ENCODE assay signal across 1 cellular context in genomic region chr16:11916524-11917285, GRCh38.
TF ChIP-seq lines count a peak whose summit lies in the region.

No MANE protein-coding gene starts in this region.

TF ChIP-seq in HEK293, 187 proteins besides CTCF, POLR2A, EP300 and RAD21 (continued from another document):
- TF ChIP-seq, protein P1, sequence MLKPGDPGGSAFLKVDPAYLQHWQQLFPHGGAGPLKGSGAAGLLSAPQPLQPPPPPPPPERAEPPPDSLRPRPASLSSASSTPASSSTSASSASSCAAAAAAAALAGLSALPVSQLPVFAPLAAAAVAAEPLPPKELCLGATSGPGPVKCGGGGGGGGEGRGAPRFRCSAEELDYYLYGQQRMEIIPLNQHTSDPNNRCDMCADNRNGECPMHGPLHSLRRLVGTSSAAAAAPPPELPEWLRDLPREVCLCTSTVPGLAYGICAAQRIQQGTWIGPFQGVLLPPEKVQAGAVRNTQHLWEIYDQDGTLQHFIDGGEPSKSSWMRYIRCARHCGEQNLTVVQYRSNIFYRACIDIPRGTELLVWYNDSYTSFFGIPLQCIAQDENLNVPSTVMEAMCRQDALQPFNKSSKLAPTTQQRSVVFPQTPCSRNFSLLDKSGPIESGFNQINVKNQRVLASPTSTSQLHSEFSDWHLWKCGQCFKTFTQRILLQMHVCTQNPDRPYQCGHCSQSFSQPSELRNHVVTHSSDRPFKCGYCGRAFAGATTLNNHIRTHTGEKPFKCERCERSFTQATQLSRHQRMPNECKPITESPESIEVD (tag by site-specific recombination; IDR thresholded peaks at IDR 0.05): peak; percentile 71
- no peak for TF ChIP-seq ZNF221 (tag by site-specific recombination; IDR thresholded peaks at IDR 0.05; ENCODE audit: borderline replicate concordance)
- peak; percentile 97 for TF ChIP-seq MZF1 (tag by site-specific recombination; IDR thresholded peaks at IDR 0.05; ENCODE audit: borderline replicate concordance)
- TF ChIP-seq ATF2 (tag by site-specific recombination; IDR thresholded peaks at IDR 0.05; ENCODE audit: low read depth): 0 out of 2 replicates have a peak, but pooled peaks have one; percentile 50
- no peak for TF ChIP-seq ZNF341 (tag by site-specific recombination; IDR thresholded peaks at IDR 0.05; ENCODE audit: low read depth)
- TF ChIP-seq ZNF660 (tag by site-specific recombination; IDR thresholded peaks at IDR 0.05): 0 out of 2 replicates have a peak, but pooled peaks have one; percentile 57
- TF ChIP-seq, protein P2, sequence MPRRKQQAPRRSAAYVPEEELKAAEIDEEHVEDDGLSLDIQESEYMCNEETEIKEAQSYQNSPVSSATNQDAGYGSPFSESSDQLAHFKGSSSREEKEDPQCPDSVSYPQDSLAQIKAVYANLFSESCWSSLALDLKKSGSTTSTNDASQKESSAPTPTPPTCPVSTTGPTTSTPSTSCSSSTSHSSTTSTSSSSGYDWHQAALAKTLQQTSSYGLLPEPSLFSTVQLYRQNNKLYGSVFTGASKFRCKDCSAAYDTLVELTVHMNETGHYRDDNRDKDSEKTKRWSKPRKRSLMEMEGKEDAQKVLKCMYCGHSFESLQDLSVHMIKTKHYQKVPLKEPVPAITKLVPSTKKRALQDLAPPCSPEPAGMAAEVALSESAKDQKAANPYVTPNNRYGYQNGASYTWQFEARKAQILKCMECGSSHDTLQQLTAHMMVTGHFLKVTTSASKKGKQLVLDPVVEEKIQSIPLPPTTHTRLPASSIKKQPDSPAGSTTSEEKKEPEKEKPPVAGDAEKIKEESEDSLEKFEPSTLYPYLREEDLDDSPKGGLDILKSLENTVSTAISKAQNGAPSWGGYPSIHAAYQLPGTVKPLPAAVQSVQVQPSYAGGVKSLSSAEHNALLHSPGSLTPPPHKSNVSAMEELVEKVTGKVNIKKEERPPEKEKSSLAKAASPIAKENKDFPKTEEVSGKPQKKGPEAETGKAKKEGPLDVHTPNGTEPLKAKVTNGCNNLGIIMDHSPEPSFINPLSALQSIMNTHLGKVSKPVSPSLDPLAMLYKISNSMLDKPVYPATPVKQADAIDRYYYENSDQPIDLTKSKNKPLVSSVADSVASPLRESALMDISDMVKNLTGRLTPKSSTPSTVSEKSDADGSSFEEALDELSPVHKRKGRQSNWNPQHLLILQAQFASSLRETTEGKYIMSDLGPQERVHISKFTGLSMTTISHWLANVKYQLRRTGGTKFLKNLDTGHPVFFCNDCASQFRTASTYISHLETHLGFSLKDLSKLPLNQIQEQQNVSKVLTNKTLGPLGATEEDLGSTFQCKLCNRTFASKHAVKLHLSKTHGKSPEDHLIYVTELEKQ (tag by site-specific recombination; IDR thresholded peaks at IDR 0.05; ENCODE audit: borderline replicate concordance): 0 out of 2 replicates have a peak, but pooled peaks have one; percentile 9
